In genomic region chr14:92259613-92260357, GRCh38 we compare ENCODE assay signal across 10 cellular contexts.
DNase-seq lines count a peak whose midpoint lies in the region; ATAC-seq, FAIRE-seq and TF ChIP-seq lines count a peak whose summit lies in the region.
"Had no signal": no experiment of that assay in that cellular context is flagged by ENCODE, and none has a peak within 500 bp of the region (broad histone marks: within the 10 kb centered on the region; RNA-seq: fewer than 3 reads in every experiment).

No MANE protein-coding gene starts in this region.

- peaks cover 18% of the 10 kb centered on the region for H3K4me1 ChIP-seq in MM.1S (ENCODE audit: low read length)
- no peaks in the 10 kb centered on the region for H3K4me1 ChIP-seq in small intestine (ENCODE audit: control insufficient read depth in 2 of 2, insufficient read depth in 1 of 2, low read depth in 1 of 2, low read length in 1 of 2)
- H3K4me1 ChIP-seq in suprapubic skin: peaks cover 3% of the 10 kb centered on the region

- no peaks in the 10 kb centered on the region for H3K9me2 ChIP-seq in MM.1S (replicated peaks; ENCODE audit: insufficient read depth, low read length)

- peak; percentile 74 for DNase-seq in MM.1S
- DNase-seq in small intestine: peak; percentile 8
- DNase-seq in HT-29 (ENCODE audit: low spot score): no peak
- DNase-seq in suprapubic skin (ENCODE audit: low spot score in 2 of 2): no peak
- DNase-seq in activated gamma-delta T cell (lab: John Stamatoyannopoulos, UW): no peak
- no peak for DNase-seq in activated CD4-positive, alpha-beta T cell treated with anti-CD3 and anti-CD28 coated beads for 4 hours
- DNase-seq: effector CD8-positive, alpha-beta T cell; stimulated activated CD4-positive, alpha-beta T cell treated with anti-CD3 and anti-CD28 coated beads, Interleukin-2, amount 100 ng/mL, for 24 hours had no signal

- 53 to 63% (median 53%) methylated on average over 6 of the region's 6 CpGs for WGBS in small intestine, 3 donors
- 88% methylated on average over 6 of the region's 6 CpGs for WGBS in suprapubic skin

- no peaks in the 10 kb centered on the region for H3K36me3 ChIP-seq in MM.1S (replicated peaks; ENCODE audit: insufficient read depth, low read length)
- H3K36me3 ChIP-seq in small intestine (ENCODE audit: control insufficient read depth in 2 of 2, insufficient read depth in 2 of 2, low read length in 2 of 2): no peaks in the 10 kb centered on the region
- no peaks in the 10 kb centered on the region for H3K36me3 ChIP-seq in suprapubic skin

- H3K4me2 ChIP-seq in MM.1S (ENCODE audit: low read depth, low read length): peak overlapping the region; percentile 8; the same call in 1 of the 2 replicates

- peak overlapping the region; percentile 30; the same call in 1 of the 2 replicates for H3K9ac ChIP-seq in MM.1S (ENCODE audit: low read length)

- FAIRE-seq in small intestine (lab: Jason Lieb, UNC): no peak

- H3F3A ChIP-seq in MM.1S (ENCODE audit: insufficient read depth, low read length): peaks cover 6% of the 10 kb centered on the region; the same call in 1 of the 2 replicates

- no peaks in the 10 kb centered on the region for H4K20me1 ChIP-seq in MM.1S (ENCODE audit: insufficient read depth, low read length)

- H3K9me3 ChIP-seq in MM.1S (replicated peaks; ENCODE audit: insufficient read depth, low read length): no peaks in the 10 kb centered on the region
- H3K9me3 ChIP-seq in small intestine (ENCODE audit: control insufficient read depth, low read depth): no peaks in the 10 kb centered on the region
- no peaks in the 10 kb centered on the region for H3K9me3 ChIP-seq in suprapubic skin

- H3K27ac ChIP-seq in MM.1S (ENCODE audit: low read length): peak overlapping the region; percentile 66
- peak overlapping the region in 1 of 2 donors; percentile 8 for H3K27ac ChIP-seq in small intestine (ENCODE audit: low read depth in 1 of 2, low read length in 1 of 2)
- no peak overlapping the region for H3K27ac ChIP-seq in suprapubic skin

- TF ChIP-seq CTCF in MM.1S (IDR thresholded peaks at IDR 0.05; ENCODE audit: low read length) (no peak), suprapubic skin (IDR thresholded peaks at IDR 0.05) (no peak)

- peak; percentile 79 for ATAC-seq in GM19043 (IDR thresholded peaks at IDR 0.05; ENCODE audit: low read depth, unreplicated experiment)
- peak; percentile 84 for ATAC-seq in HG02678 (IDR thresholded peaks at IDR 0.05; ENCODE audit: unreplicated experiment)

- H3K27me3 ChIP-seq in MM.1S (replicated peaks; ENCODE audit: insufficient read depth, low read length): no peaks in the 10 kb centered on the region
- peaks cover 0 to 3% of the 10 kb centered on the region in 2 donors for H3K27me3 ChIP-seq in small intestine (ENCODE audit: control insufficient read depth in 2 of 2, insufficient read depth in 2 of 2, low read length in 2 of 2)
- H3K27me3 ChIP-seq in suprapubic skin: peaks cover 2% of the 10 kb centered on the region

- H3K4me3 ChIP-seq in MM.1S (ENCODE audit: low read length) (no peak overlapping the region), small intestine (ENCODE audit: low read depth in 1 of 2, low read length in 2 of 2) (no peak overlapping the region), suprapubic skin (no peak overlapping the region)

- no peak for TF ChIP-seq EP300 in suprapubic skin (IDR thresholded peaks at IDR 0.05)

- TF ChIP-seq POLR2A in suprapubic skin (IDR thresholded peaks at IDR 0.05): no peak

- H2AFZ ChIP-seq in MM.1S (ENCODE audit: low read length): peak overlapping the region; percentile 12

- no peaks in the 10 kb centered on the region for H3K79me2 ChIP-seq in MM.1S (ENCODE audit: low read length)

Comparison
In these comparisons a context has a peak if more than half of its experiments do, and no peak if none do; other contexts are left out.
1. DNase-seq: peak in MM.1S (single experiment) and small intestine (single experiment); none in HT-29 (single experiment), suprapubic skin (0 of 2), activated gamma-delta T cell (single experiment) and activated CD4-positive, alpha-beta T cell treated with anti-CD3 and anti-CD28 coated beads for 4 hours (0 of 2).